8 cellular contexts compared by ENCODE assay signal in genomic region chr16:30068750-30069574, GRCh38. TPM values are rescaled to one million over a fixed set of nuclear protein-coding genes. Genes with fewer than 3 reads are reported as not detected.
A peak's percentile ranks its signal among the peaks of the same experiment; 100 is the strongest.
DNase-seq lines count a peak whose midpoint lies in the region; ATAC-seq and TF ChIP-seq lines count a peak whose summit lies in the region.

No MANE protein-coding gene starts in this region.

- H3K4me3 ChIP-seq in GM23248 (peak overlapping the region; percentile 82), body of pancreas (no peak overlapping the region)

- H3K27me3 ChIP-seq in GM23248 (replicated peaks; ENCODE audit: insufficient read depth) (no peaks in the 10 kb centered on the region), body of pancreas (no peaks in the 10 kb centered on the region)

- TF ChIP-seq CTCF in body of pancreas (IDR thresholded peaks at IDR 0.05): peak in 4 of 7 experiments; percentile 35 to 41 (median 39)

- peaks cover 18 to 28% (median 23%) of the 10 kb centered on the region in 3 donors for H3K4me1 Mint-ChIP-seq in naive B cell

- H3K9ac ChIP-seq in GM23248: peak overlapping the region; percentile 92

- peak overlapping the region; percentile 35 for H3K27ac ChIP-seq in GM23248
- H3K27ac ChIP-seq in body of pancreas: no peak overlapping the region

- H2AFZ ChIP-seq in GM23248: no peak overlapping the region

- DNase-seq in GM23248 (peak; percentile 65), T follicular helper cell (ENCODE audit: low read depth) (peak; percentile 55), body of pancreas (peak in 2 of 4 donors; percentile 23 to 32), naive B cell (peak; percentile 60), iPS-NIHi11 (ENCODE audit: low spot score) (no peak), NCI-H1436 treated with DMSO at 0.1 percent for 48 hours (lab: John Stamatoyannopoulos, UW) (no peak)

- H3K4me1 ChIP-seq in GM23248 (ENCODE audit: insufficient read depth) (peaks cover 35% of the 10 kb centered on the region), body of pancreas (peaks cover 36% of the 10 kb centered on the region)

- peak overlapping the region in 5 of 6 donors; percentile 24 to 81 (median 63) for H3K27ac Mint-ChIP-seq in naive B cell

- ATAC-seq in body of pancreas: no peak
- ATAC-seq in naive B cell (ENCODE audit: low read depth in 2 of 2): no peak
- no peak for ATAC-seq in GM19397 (IDR thresholded peaks at IDR 0.05; ENCODE audit: unreplicated experiment)
- no peak for ATAC-seq in HG03354 (IDR thresholded peaks at IDR 0.05; ENCODE audit: poor library complexity, severe bottlenecking, unreplicated experiment)

- no peaks in the 10 kb centered on the region for H3K9me2 ChIP-seq in GM23248 (ENCODE audit: insufficient read depth)

- H3F3A ChIP-seq in GM23248 (ENCODE audit: insufficient read depth): peaks cover 73% of the 10 kb centered on the region

- intact Hi-C loops in body of pancreas (cut with DNase I): no loop called here

- 86 to 89% methylated on average over 17 of the region's 17 CpGs for WGBS in GM23248 (ENCODE audit: low coverage in 1 of 2, low lambda C conversion rate in 2 of 2, missing lambda C conversion rate in 2 of 2), 2 experiments
- WGBS in body of pancreas, 2 donors: 80 to 88% methylated on average over 5 to 17 of the region's 17 CpGs

- H3K9me3 ChIP-seq in GM23248 (ENCODE audit: low read depth): no peaks in the 10 kb centered on the region
- H3K9me3 ChIP-seq in body of pancreas: no peaks in the 10 kb centered on the region

- H3K9me3 Mint-ChIP-seq in naive B cell: no peaks in the 10 kb centered on the region

- peak overlapping the region in 7 of 8 donors; percentile 9 to 78 (median 56) for H3K4me3 Mint-ChIP-seq in naive B cell

- no peaks in the 10 kb centered on the region for H3K27me3 Mint-ChIP-seq in naive B cell

- H3K79me2 ChIP-seq in GM23248 (ENCODE audit: insufficient read depth): peaks cover 67% of the 10 kb centered on the region

- peaks cover 0 to 4% of the 10 kb centered on the region in 2 donors for H3K36me3 Mint-ChIP-seq in naive B cell

- in situ Hi-C loops in GM23248 (cut with MboI): no loop called here

- H3K36me3 ChIP-seq in GM23248 (ENCODE audit: low read depth) (peaks cover 60% of the 10 kb centered on the region), body of pancreas (replicated peaks in 1 of 2; ENCODE audit: insufficient read depth in 1 of 2, low read depth in 2 of 2) (peaks cover 10 to 24% of the 10 kb centered on the region in 2 donors)

- H4K20me1 ChIP-seq in GM23248 (ENCODE audit: insufficient read depth): peaks cover 26% of the 10 kb centered on the region; the same call in 1 of the 2 replicates

- peak overlapping the region; percentile 91 for H3K4me2 ChIP-seq in GM23248 (ENCODE audit: unreplicated experiment)

- no peak for TF ChIP-seq POLR2A in body of pancreas (IDR thresholded peaks at IDR 0.05)

RNA-seq across cellular contexts. Expression of gene ALDOA, which starts 3.4 kb away (rescaled TPM):
- 1,441 and 1,602 TPM in 2 replicates for total RNA-seq in GM23248 (2014; rRNA removed; shearing (Covaris generic))
- polyA plus RNA-seq in GM23248 (2016; fragmentation: Nextera tagmentation; extraction: Ambion mirVana) (2,742 and 2,900 TPM in 2 replicates), naive B cell (ENCODE audit: low read depth in 6 of 6) (100 to 1,000 TPM; 627 to 911 (median 721) TPM)
- 100 to 1,000 TPM; 306 to 384 TPM for total RNA-seq in body of pancreas

RNA-seq across cellular contexts. Expression of gene PPP4C, which starts 6.8 kb away (rescaled TPM):
- 135 and 168 TPM in 2 replicates for total RNA-seq in GM23248 (2014; rRNA removed; shearing (Covaris generic))
- 205 and 210 TPM in 2 replicates for polyA plus RNA-seq in GM23248 (2016; fragmentation: Nextera tagmentation; extraction: Ambion mirVana)
- total RNA-seq in body of pancreas: 10 to 100 TPM; 29.3 to 32.2 TPM
- polyA plus RNA-seq in naive B cell (ENCODE audit: low read depth in 6 of 6): 100 to 1,000 TPM; 180 to 273 (median 206) TPM

RNA-seq across cellular contexts. Expression of gene TBX6, which starts 22.8 kb away (rescaled TPM):
- total RNA-seq in GM23248 (2014; rRNA removed; shearing (Covaris generic)): 0.11 TPM in 1 of 2 replicates, not detected in the other
- polyA plus RNA-seq in GM23248 (2016; fragmentation: Nextera tagmentation; extraction: Ambion mirVana) (0.13 and 0.20 TPM in 2 replicates), naive B cell (ENCODE audit: low read depth in 6 of 6) (under 1 TPM; 0.18 to 0.64 (median 0.41) TPM)
- total RNA-seq in body of pancreas: 1 to 10 TPM; 1.8 to 2.6 TPM

RNA-seq across cellular contexts. Expression of gene YPEL3, which starts 27.1 kb away (rescaled TPM):
- total RNA-seq in GM23248 (2014; rRNA removed; shearing (Covaris generic)): 62.6 and 100.0 TPM in 2 replicates
- 192 and 200 TPM in 2 replicates for polyA plus RNA-seq in GM23248 (2016; fragmentation: Nextera tagmentation; extraction: Ambion mirVana)
- total RNA-seq in body of pancreas: 10 to 100 TPM; 28.3 to 84.8 TPM
- polyA plus RNA-seq in naive B cell (ENCODE audit: low read depth in 6 of 6): 100 to 1,000 TPM; 214 to 383 (median 284) TPM

RNA-seq across cellular contexts. Expression of gene TLCD3B, which starts 37.9 kb away (rescaled TPM):
- not detected in 2 replicates for total RNA-seq in GM23248 (2014; rRNA removed; shearing (Covaris generic))
- polyA plus RNA-seq in GM23248 (2016; fragmentation: Nextera tagmentation; extraction: Ambion mirVana): 0.13 TPM in 1 of 2 replicates, not detected in the other
- not detected for total RNA-seq in body of pancreas
- polyA plus RNA-seq in naive B cell (ENCODE audit: low read depth in 6 of 6): not detected

Comparison
In these comparisons a context has a peak if more than half of its experiments do, and no peak if none do; other contexts are left out.
1. DNase-seq: peak in GM23248 (single experiment), T follicular helper cell (single experiment) and naive B cell (single experiment); none in iPS-NIHi11 (single experiment) and NCI-H1436 treated with DMSO at 0.1 percent for 48 hours (single experiment).